Comparison of ENCODE assay signal across 25 cellular contexts in genomic region chr18:12291690-12292089, GRCh38. TPM values are rescaled to one million over a fixed set of nuclear protein-coding genes. Genes with fewer than 3 reads are reported as not detected.
A peak's percentile ranks its signal among the peaks of the same experiment; 100 is the strongest.
DNase-seq lines count a peak whose midpoint lies in the region; FAIRE-seq and TF ChIP-seq lines count a peak whose summit lies in the region.
"Had no signal": no experiment of that assay in that cellular context is flagged by ENCODE, and none has a peak within 500 bp of the region (broad histone marks: within the 10 kb centered on the region; RNA-seq: fewer than 3 reads in every experiment).

No MANE protein-coding gene starts in this region.

- no peaks in the 10 kb centered on the region for H3K36me3 Mint-ChIP-seq in activated CD4-positive, alpha-beta memory T cell treated with anti-CD3 and anti-CD28 coated beads, Interleukin-2, amount 10 ng/mL, durations not matched to agents 7 days and 5 days (ENCODE audit: low read depth)
- H3K36me3 Mint-ChIP-seq: CD8-positive, alpha-beta memory T cell; T-cell had no signal

- no peak overlapping the region for H3K4me3 ChIP-seq in BLaER1 treated with 17β-estradiol and CSF1 and Interleukin-3, amounts not matched to agents 10 nM and 100 nM
- H3K4me3 ChIP-seq in H1 (ENCODE audit: extremely low read depth in 1 of 4, insufficient read depth in 2 of 4, low read depth in 3 of 4, low read length in 4 of 4) (no peak overlapping the region), spleen (no peak overlapping the region)
- H3K4me3 ChIP-seq: A549 had no signal

- no peaks in the 10 kb centered on the region for H3K9me3 Mint-ChIP-seq in activated CD4-positive, alpha-beta memory T cell treated with anti-CD3 and anti-CD28 coated beads, Interleukin-2, amount 10 ng/mL, durations not matched to agents 7 days and 5 days
- H3K9me3 Mint-ChIP-seq: CD8-positive, alpha-beta memory T cell; T-cell had no signal

- no peaks in the 10 kb centered on the region for H3K79me2 ChIP-seq in H1 (ENCODE audit: control insufficient read depth in 1 of 2, insufficient read depth in 2 of 2, low read length in 2 of 2)

- H3K56ac ChIP-seq in H1 (replicated peaks; ENCODE audit: insufficient read length, low read depth, low read length): no peak overlapping the region

- H3K4me1 ChIP-seq in BLaER1 treated with 17β-estradiol and CSF1 and Interleukin-3, amounts not matched to agents 10 nM and 100 nM: peaks cover 0 to 19% (median 13%) of the 10 kb centered on the region in 10 experiments; a peak in 13 of 20 replicates
- H3K4me1 ChIP-seq in H1 (replicated peaks in 1 of 4; ENCODE audit: control insufficient read depth in 3 of 4, insufficient read depth in 4 of 4, low read length in 3 of 4): peaks cover 0 to 10% (median 6%) of the 10 kb centered on the region in 4 experiments; a peak in 5 of 7 replicates
- H3K4me1 ChIP-seq in spleen: peaks cover 6 to 22% (median 17%) of the 10 kb centered on the region in 6 donors

- H3K4ac ChIP-seq in H1 (replicated peaks; ENCODE audit: insufficient read length, low read depth, low read length): peak overlapping the region; percentile 28

- TF ChIP-seq EP300 in H1 (IDR thresholded peaks at IDR 0.05; ENCODE audit: borderline replicate concordance in 1 of 2, low read depth in 2 of 2, low read length in 2 of 2): no peak

- POLR2A ChIA-PET in H1 (lab: Charles Lee; ENCODE audit: partially characterized antibody): interaction anchor here (1.0 to 1.1 kb wide), 2 partner anchors 17 to 70 kb away, joined by 3 read pairs; no protein-coding TSS in a partner anchor
- POLR2A ChIA-PET in activated CD4-positive, alpha-beta memory T cell treated with anti-CD3 and anti-CD28 coated beads, Interleukin-2, amount 10 ng/mL, durations not matched to agents 7 days and 5 days (lab: Charles Lee): no interaction called here

- H4K8ac ChIP-seq in H1 (ENCODE audit: extremely low read depth, insufficient read depth, low read length): no peak overlapping the region

- intact Hi-C loops in spleen (cut with DNase I; ENCODE audit: low total_unique reads): no loop called here

- TF ChIP-seq POLR2A in H1 (IDR thresholded peaks at IDR 0.05; ENCODE audit: control extremely low read depth in 1 of 2, low read depth in 2 of 2, low read length in 2 of 2) (no peak), spleen (IDR thresholded peaks at IDR 0.05) (no peak)

- TF ChIP-seq CTCF in H1 (IDR thresholded peaks at IDR 0.05; ENCODE audit: control extremely low read depth in 1 of 3, insufficient read depth in 1 of 3, low read depth in 1 of 3, low read length in 3 of 3) (no peak), spleen (IDR thresholded peaks at IDR 0.05 in 8 of 11, conservative IDR thresholded peaks at IDR 0.05 in 3 of 11) (no peak)

- H3K27me3 Mint-ChIP-seq in activated CD4-positive, alpha-beta memory T cell treated with anti-CD3 and anti-CD28 coated beads, Interleukin-2, amount 10 ng/mL, durations not matched to agents 7 days and 5 days: peaks cover 36% of the 10 kb centered on the region

- no peak overlapping the region for H3K4me3 Mint-ChIP-seq in activated CD4-positive, alpha-beta memory T cell treated with anti-CD3 and anti-CD28 coated beads, Interleukin-2, amount 10 ng/mL, durations not matched to agents 7 days and 5 days
- H3K4me3 Mint-ChIP-seq: CD14-positive monocyte; CD8-positive, alpha-beta memory T cell; T-cell had no signal

- peak overlapping the region; percentile 57 for H4K91ac ChIP-seq in H1 (replicated peaks; ENCODE audit: insufficient read length, low read length)

- peak overlapping the region in 9 of 11 experiments; percentile 0 to 54 (median 23); a peak in 12 of 22 replicates for H3K4me2 ChIP-seq in BLaER1 treated with 17β-estradiol and CSF1 and Interleukin-3, amounts not matched to agents 10 nM and 100 nM
- H3K4me2 ChIP-seq in H1 (ENCODE audit: insufficient read depth in 1 of 2, low read depth in 2 of 2, low read length in 2 of 2): no peak overlapping the region
- H3K4me2 ChIP-seq: A549 had no signal

- no peaks in the 10 kb centered on the region; the same call in 1 of the 2 replicates for H3K79me1 ChIP-seq in H1 (ENCODE audit: low read depth, low read length)

- peaks cover 13% of the 10 kb centered on the region for H3K23me2 ChIP-seq in H1 (ENCODE audit: low read depth, low read length)

- no peak for TF ChIP-seq RAD21 in H1 (IDR thresholded peaks at IDR 0.05 in 1 of 2, conservative IDR thresholded peaks at IDR 0.05 in 1 of 2; ENCODE audit: low read depth in 2 of 2, low read length in 2 of 2)

- no peak overlapping the region for H2BK12ac ChIP-seq in H1 (ENCODE audit: low read depth, low read length)

- 88% methylated on average over 14 of the region's 14 CpGs; no CpG with 5 or more reads in 1 of the 2 experiments for WGBS in H1 (ENCODE audit: extremely low coverage in 1 of 2, insufficient coverage in 1 of 2, insufficient read length in 1 of 2, insufficient replicate concordance in 2 of 2, low coverage in 1 of 2, low lambda C conversion rate in 2 of 2, missing lambda C conversion rate in 1 of 2), 2 experiments
- 86 to 95% (median 89%) methylated on average over 14 of the region's 14 CpGs for WGBS in spleen, 5 donors

- H3K27ac ChIP-seq in BLaER1 treated with 17β-estradiol and CSF1 and Interleukin-3, amounts not matched to agents 10 nM and 100 nM: no peak overlapping the region
- no peak overlapping the region for H3K27ac ChIP-seq in H1 (ENCODE audit: low read depth, low read length)
- H3K27ac ChIP-seq in spleen: no peak overlapping the region
- H3K27ac ChIP-seq: A549, HL-60, RWPE1 had no signal

- H3K14ac ChIP-seq in H1 (ENCODE audit: insufficient read length): no peak overlapping the region

- peaks cover 3% of the 10 kb centered on the region for H3K4me1 Mint-ChIP-seq in activated CD4-positive, alpha-beta memory T cell treated with anti-CD3 and anti-CD28 coated beads, Interleukin-2, amount 10 ng/mL, durations not matched to agents 7 days and 5 days
- H3K4me1 Mint-ChIP-seq: CD8-positive, alpha-beta memory T cell had no signal

- no peak overlapping the region for H2AK5ac ChIP-seq in H1 (ENCODE audit: low read depth, low read length)

- H2BK5ac ChIP-seq in H1 (ENCODE audit: low read depth, low read length): no peak overlapping the region

- H3K9me3 ChIP-seq in BLaER1 treated with 17β-estradiol and CSF1 and Interleukin-3, amounts not matched to agents 10 nM and 100 nM (replicated peaks in 1 of 11): no peaks in the 10 kb centered on the region
- H3K9me3 ChIP-seq in H1 (ENCODE audit: insufficient read depth in 2 of 2, low read depth in 1 of 2, low read length in 1 of 2) (no peaks in the 10 kb centered on the region), spleen (no peaks in the 10 kb centered on the region)
- H3K9me3 ChIP-seq: A549 had no signal

- H3K27me3 ChIP-seq in BLaER1 treated with 17β-estradiol and CSF1 and Interleukin-3, amounts not matched to agents 10 nM and 100 nM: no peaks in the 10 kb centered on the region
- peaks cover 2 to 24% (median 18%) of the 10 kb centered on the region in 4 experiments for H3K27me3 ChIP-seq in H1 (replicated peaks in 1 of 4; ENCODE audit: control insufficient read depth in 3 of 4, extremely low read depth in 1 of 4, insufficient read depth in 3 of 4, low read length in 3 of 4)
- peaks cover 0 to 39% (median 20%) of the 10 kb centered on the region in 7 donors for H3K27me3 ChIP-seq in spleen (replicated peaks in 1 of 7)

- no peak overlapping the region for H2AFZ ChIP-seq in H1 (ENCODE audit: low read length)

- no peaks in the 10 kb centered on the region for H3K36me3 ChIP-seq in BLaER1 treated with 17β-estradiol and CSF1 and Interleukin-3, amounts not matched to agents 10 nM and 100 nM
- no peaks in the 10 kb centered on the region for H3K36me3 ChIP-seq in H1 (ENCODE audit: control insufficient read depth in 2 of 4, insufficient read depth in 4 of 4, low read length in 3 of 4)
- no peaks in the 10 kb centered on the region for H3K36me3 ChIP-seq in spleen

- no peak overlapping the region for H2BK15ac ChIP-seq in H1 (ENCODE audit: low read length)

- no peaks in the 10 kb centered on the region for H4K20me1 ChIP-seq in BLaER1 treated with 17β-estradiol and CSF1 and Interleukin-3, amounts not matched to agents 10 nM and 100 nM
- no peaks in the 10 kb centered on the region for H4K20me1 ChIP-seq in H1 (replicated peaks in 1 of 2; ENCODE audit: control insufficient read depth in 1 of 2, insufficient read depth in 2 of 2, low read length in 2 of 2)

- no peak overlapping the region for H2BK120ac ChIP-seq in H1 (replicated peaks; ENCODE audit: low read depth, low read length)

- no peak overlapping the region for H3K27ac Mint-ChIP-seq in activated CD4-positive, alpha-beta memory T cell treated with anti-CD3 and anti-CD28 coated beads, Interleukin-2, amount 10 ng/mL, durations not matched to agents 7 days and 5 days
- H3K27ac Mint-ChIP-seq: CD14-positive monocyte; CD8-positive, alpha-beta memory T cell; T-cell had no signal

- peak; percentile 33 for FAIRE-seq in HTR-8/SVneo (lab: Jason Lieb, UNC)
- no peak for FAIRE-seq in H1 (lab: Jason Lieb, UNC)
- FAIRE-seq: A549 had no signal

- CTCF ChIA-PET in H1 (lab: Charles Lee; ENCODE audit: partially characterized antibody): interaction anchor here (0.7 to 1.8 kb wide), 3 partner anchors 9 to 15 kb away, joined by 5 to 7 read pairs (median 7); no protein-coding TSS in a partner anchor
- CTCF ChIA-PET in activated CD4-positive, alpha-beta memory T cell treated with anti-CD3 and anti-CD28 coated beads, Interleukin-2, amount 10 ng/mL, durations not matched to agents 7 days and 5 days (lab: Charles Lee): interaction anchor here (1.2 kb wide), 1 partner anchor 36 kb away, joined by 3 read pairs; no protein-coding TSS in a partner anchor

- no peak overlapping the region for H3K23ac ChIP-seq in H1 (ENCODE audit: insufficient read length)

- H3K9ac ChIP-seq in BLaER1 treated with 17β-estradiol and CSF1 and Interleukin-3, amounts not matched to agents 10 nM and 100 nM: no peak overlapping the region
- H3K9ac ChIP-seq in H1 (replicated peaks in 1 of 4; ENCODE audit: extremely low read depth in 1 of 4, low read depth in 3 of 4, low read length in 3 of 4): no peak overlapping the region

- no peak overlapping the region for H4K5ac ChIP-seq in H1 (ENCODE audit: insufficient read length, low read depth, low read length)

- DNase-seq in HTR-8/SVneo (ENCODE audit: insufficient read length, low spot score) (no peak), H1 (ENCODE audit: low read depth in 1 of 2, low spot score in 2 of 2) (no peak), spleen (peak; percentile 51), NCI-H526 (lab: John Stamatoyannopoulos, UW) (no peak), MV-4-11 (lab: John Stamatoyannopoulos, UW) (no peak), A172 (ENCODE audit: low spot score) (no peak)
- DNase-seq in activated CD4-positive, alpha-beta memory T cell treated with anti-CD3 and anti-CD28 coated beads, Interleukin-2, amount 10 ng/mL, durations not matched to agents 7 days and 5 days: no peak
- DNase-seq: CD8-positive, alpha-beta memory T cell; DMS79 treated with DMSO at 0.1 percent for 48 hours; NCI-H1105 treated with DMSO at 0.1 percent for 48 hours; NCI-H146; NCI-H1930; NCI-H2107; NCI-H446 treated with DMSO at 0.1 percent for 48 hours; NCI-H526 treated with DMSO at 0.1 percent for 48 hours; SHP77; T-cell had no signal

- no peak overlapping the region for H2BK20ac ChIP-seq in H1 (ENCODE audit: low read length)

- H3K18ac ChIP-seq in H1 (ENCODE audit: extremely low read depth, low read length): no peak overlapping the region

RNA-seq across cellular contexts. Expression of gene TUBB6, which starts 16.4 kb away (rescaled TPM):
- total RNA-seq in H1 (2021; fragmentation: NEBNext Ultra II Directional; extraction: Animal tissue kit (Norgen Biotek cat#: 25700)): 126 and 128 TPM in 2 replicates
- polyA plus RNA-seq in H1 (2011; rRNA removed) (223 and 288 TPM in 2 replicates), spleen (10 to 100 TPM; 29.0 to 43.4 (median 35.5) TPM)
- polyA plus RNA-seq in H1 (2011; cell fraction: cytosol; rRNA removed): 206 TPM
- polyA plus RNA-seq in H1 (2011; cell fraction: nucleus; rRNA removed): 196 TPM
- 96.3 to 131 TPM (median 121 TPM) in 4 replicates for polyA plus RNA-seq in H1 (2012, experiment 1 of 2)
- 81.1 TPM for polyA plus RNA-seq in H1 (2012, experiment 2 of 2)
- 88.3 TPM for polyA plus RNA-seq in H1 (2013, experiment 1 of 2)
- polyA plus RNA-seq in H1 (2013, experiment 2 of 2): 92.6 TPM
- 69.6 and 75.5 TPM in 2 replicates for polyA minus RNA-seq in H1 (2011; rRNA and poly(A)+ RNA removed)
- 91.3 TPM for polyA minus RNA-seq in H1 (2011; cell fraction: cytosol; rRNA and poly(A)+ RNA removed)
- 58.7 TPM for polyA minus RNA-seq in H1 (2011; cell fraction: nucleus; rRNA and poly(A)+ RNA removed)
- 10 to 100 TPM; 29.9 to 65.6 (median 51.4) TPM for total RNA-seq in spleen
- total RNA-seq in A172 (2014; rRNA removed; shearing (Covaris generic)): 464 and 479 TPM in 2 replicates
- total RNA-seq in activated CD4-positive, alpha-beta memory T cell treated with anti-CD3 and anti-CD28 coated beads, Interleukin-2, amount 10 ng/mL, durations not matched to agents 7 days and 5 days: 1 to 10 TPM; 5.7 to 6.5 TPM

RNA-seq across cellular contexts. Expression of gene CIDEA, which starts 37.5 kb away (rescaled TPM):
- total RNA-seq in H1 (2021; fragmentation: NEBNext Ultra II Directional; extraction: Animal tissue kit (Norgen Biotek cat#: 25700)): not detected in 2 replicates
- polyA plus RNA-seq in H1 (2011; rRNA removed) (0.06 TPM in 1 of 2 replicates, not detected in the other), spleen (not detected)
- not detected for polyA plus RNA-seq in H1 (2011; cell fraction: cytosol; rRNA removed)
- polyA plus RNA-seq in H1 (2011; cell fraction: nucleus; rRNA removed): 0.09 TPM
- polyA plus RNA-seq in H1 (2012, experiment 1 of 2): not detected in 4 replicates
- polyA plus RNA-seq in H1 (2012, experiment 2 of 2): not detected
- 0.12 TPM for polyA plus RNA-seq in H1 (2013, experiment 1 of 2)
- 0.15 TPM for polyA plus RNA-seq in H1 (2013, experiment 2 of 2)
- not detected in 2 replicates for polyA minus RNA-seq in H1 (2011; rRNA and poly(A)+ RNA removed)
- not detected for polyA minus RNA-seq in H1 (2011; cell fraction: cytosol; rRNA and poly(A)+ RNA removed)
- not detected for polyA minus RNA-seq in H1 (2011; cell fraction: nucleus; rRNA and poly(A)+ RNA removed)
- total RNA-seq in spleen: not detected
- total RNA-seq in A172 (2014; rRNA removed; shearing (Covaris generic)): not detected in 2 replicates
- not detected for total RNA-seq in activated CD4-positive, alpha-beta memory T cell treated with anti-CD3 and anti-CD28 coated beads, Interleukin-2, amount 10 ng/mL, durations not matched to agents 7 days and 5 days
- total RNA-seq: CD8-positive, alpha-beta memory T cell; LHCN-M2; MCF 10A; SK-MEL-5; T-cell had no signal
- polyA plus RNA-seq: A549; CD14-positive monocyte; CD8-positive, alpha-beta memory T cell had no signal

Comparison
In these comparisons a context has a peak if more than half of its experiments do, and no peak if none do; other contexts are left out.
1. H3K4me2 ChIP-seq: peak in BLaER1 treated with 17β-estradiol and CSF1 and Interleukin-3, amounts not matched to agents 10 nM and 100 nM (9 of 11); none in H1 (0 of 2).
2. RNA of gene TUBB6, which starts 16.4 kb away (total RNA-seq): 464 to 479 TPM in A172, 126 to 128 TPM in H1 and 29.9 to 65.6 TPM in spleen; 5.7 to 6.5 TPM in activated CD4-positive, alpha-beta memory T cell treated with anti-CD3 and anti-CD28 coated beads, Interleukin-2, amount 10 ng/mL, durations not matched to agents 7 days and 5 days; every median in the first group is over 4 times any median in the second.